In genomic region chr2:170996316-170996715, GRCh38 we compare ENCODE assay signal across 15 cellular contexts.
"Had no signal": no experiment of that assay in that cellular context is flagged by ENCODE, and none has a peak within 500 bp of the region (broad histone marks: within the 10 kb centered on the region; RNA-seq: fewer than 3 reads in every experiment).

No MANE protein-coding gene starts in this region.

- H3K4me1 ChIP-seq: gastrocnemius medialis, left ventricle myocardium inferior, sigmoid colon had no signal

- H3K4me3 ChIP-seq: gastrocnemius medialis, left ventricle myocardium inferior, sigmoid colon had no signal

- H3K27ac ChIP-seq: gastrocnemius medialis, left ventricle myocardium inferior, sigmoid colon had no signal

- H3K9me3 ChIP-seq: gastrocnemius medialis, left ventricle myocardium inferior, sigmoid colon had no signal

- DNase-seq: activated B cell treated with CpG ODN at 0.5 μM for 24 hours; activated CD4-positive, alpha-beta memory T cell treated with anti-CD3 and anti-CD28 coated beads, Interleukin-2, amount 10 ng/mL, durations not matched to agents 7 days and 5 days; activated CD4-positive, alpha-beta T cell treated with anti-CD3 and anti-CD28 coated beads for 4 hours; activated CD8-positive, alpha-beta memory T cell treated with anti-CD3 and anti-CD28 coated beads, Interleukin-2, amount 10 ng/mL, durations not matched to agents 7 days and 5 days; activated naive CD4-positive, alpha-beta T cell treated with anti-CD3 and anti-CD28 coated beads, Interleukin-2, amount 10 ng/mL, durations not matched to agents 7 days and 5 days; activated naive CD8-positive, alpha-beta T cell treated with anti-CD3 and anti-CD28 coated beads, Interleukin-2, amount 50 U/mL, for 24 hours; dermis blood vessel endothelial cell; effector memory CD4-positive, alpha-beta T cell; gastrocnemius medialis; head of caudate nucleus; left ventricle myocardium inferior; mammary epithelial cell; sigmoid colon; stimulated activated CD4-positive, alpha-beta T cell treated with anti-CD3 and anti-CD28 coated beads, Interleukin-4, amount 100 ng/mL, for 24 hours had no signal

- H3K27me3 ChIP-seq: gastrocnemius medialis, sigmoid colon had no signal

- ATAC-seq: activated CD8-positive, alpha-beta memory T cell treated with anti-CD3 and anti-CD28 coated beads, Interleukin-2, amount 10 ng/mL, durations not matched to agents 7 days and 5 days; activated naive CD8-positive, alpha-beta T cell treated with anti-CD3 and anti-CD28 coated beads, Interleukin-2, amount 50 U/mL, for 24 hours; gastrocnemius medialis; stimulated activated effector memory CD8-positive, alpha-beta T cell treated with anti-CD3 and anti-CD28 coated beads, Interleukin-12 subunit alpha, Interleukin-12 subunit beta, amount 100 ng/mL, for 72 hours had no signal
